22 cellular contexts compared by ENCODE assay signal in genomic region chr1:200724064-200724463, GRCh38. TPM values are rescaled to one million over a fixed set of nuclear protein-coding genes. Genes with fewer than 3 reads are reported as not detected.
A peak's percentile ranks its signal among the peaks of the same experiment; 100 is the strongest.
DNase-seq lines count a peak whose midpoint lies in the region; ATAC-seq, FAIRE-seq and TF ChIP-seq lines count a peak whose summit lies in the region.
"Had no signal": no experiment of that assay in that cellular context is flagged by ENCODE, and none has a peak within 500 bp of the region (broad histone marks: within the 10 kb centered on the region; RNA-seq: fewer than 3 reads in every experiment).

No MANE protein-coding gene starts in this region.

- no peaks in the 10 kb centered on the region for H3K9me3 Mint-ChIP-seq in activated CD4-positive, alpha-beta T cell treated with anti-CD3 and anti-CD28 coated beads, Interleukin-2, amount 10 ng/mL, durations not matched to agents 24 days and 14 days
- H3K9me3 Mint-ChIP-seq in endodermal cell: no peaks in the 10 kb centered on the region
- H3K9me3 Mint-ChIP-seq: IgD-negative memory B cell; nephron progenitor cell; stimulated activated naive CD8-positive, alpha-beta T cell treated with anti-CD3 and anti-CD28 coated beads, Interleukin-15, Interleukin-2, amounts not matched to agents 100 ng/mL and 50 ng/mL, for 24 hours had no signal

- H3K4me1 ChIP-seq in left lung: no peaks in the 10 kb centered on the region
- H3K4me1 ChIP-seq in ascending aorta: peaks cover 0 to 4% of the 10 kb centered on the region in 2 donors
- no peaks in the 10 kb centered on the region for H3K4me1 ChIP-seq in endodermal cell (ENCODE audit: control insufficient read depth, insufficient read depth, low read length)
- H3K4me1 ChIP-seq: BE2C, psoas muscle, upper lobe of left lung had no signal

- peak; percentile 37 for DNase-seq in activated CD4-positive, alpha-beta T cell treated with anti-CD3 and anti-CD28 coated beads, Interleukin-2, amount 10 ng/mL, durations not matched to agents 24 days and 14 days
- no peak for DNase-seq in activated CD4-positive, alpha-beta T cell treated with anti-CD3 and anti-CD28 coated beads for 4 hours
- DNase-seq in left lung: no peak
- DNase-seq in urothelium cell line (ENCODE audit: low spot score): peak; percentile 36
- DNase-seq in ascending aorta (ENCODE audit: low spot score in 2 of 2): no peak
- DNase-seq in NCI-H1436 (lab: John Stamatoyannopoulos, UW): no peak
- DNase-seq in endodermal cell: no peak
- DNase-seq: 8988T; activated CD4-positive, alpha-beta T cell treated with anti-CD3 and anti-CD28 coated beads, Interleukin-2, amount 50 U/mL, for 48 hours; activated gamma-delta T cell treated with Interleukin-2 at 50 U/mL for 16 hours; BE2C; EL; NCI-H69; nephron progenitor cell; psoas muscle; SHP77; small intestine; stimulated activated CD4-positive, alpha-beta T cell treated with anti-CD3 and anti-CD28 coated beads, Interleukin-2, amount 100 ng/mL, for 48 hours; upper lobe of left lung had no signal

- no peak for FAIRE-seq in urothelium cell line (lab: Jason Lieb, UNC)
- FAIRE-seq: small intestine had no signal

- ATAC-seq in SK-N-SH treated with all-trans-retinoic acid at 6 μM for 48 hours: peak; percentile 63
- peak; percentile 49 for ATAC-seq in left lung

- H3K9me3 ChIP-seq in left lung: no peaks in the 10 kb centered on the region
- H3K9me3 ChIP-seq in ascending aorta: no peaks in the 10 kb centered on the region
- H3K9me3 ChIP-seq in endodermal cell (ENCODE audit: control insufficient read depth, low read length): no peaks in the 10 kb centered on the region
- H3K9me3 ChIP-seq: BE2C, psoas muscle, upper lobe of left lung had no signal

- H3K27ac Mint-ChIP-seq in activated CD4-positive, alpha-beta T cell treated with anti-CD3 and anti-CD28 coated beads, Interleukin-2, amount 10 ng/mL, durations not matched to agents 24 days and 14 days: no peak overlapping the region
- no peak overlapping the region for H3K27ac Mint-ChIP-seq in endodermal cell
- H3K27ac Mint-ChIP-seq: IgD-negative memory B cell; nephron progenitor cell; stimulated activated naive CD8-positive, alpha-beta T cell treated with anti-CD3 and anti-CD28 coated beads, Interleukin-15, Interleukin-2, amounts not matched to agents 100 ng/mL and 50 ng/mL, for 24 hours had no signal

- no peak overlapping the region for H3K4me3 ChIP-seq in left lung
- H3K4me3 ChIP-seq in ascending aorta: no peak overlapping the region
- H3K4me3 ChIP-seq in endodermal cell (ENCODE audit: low read length): no peak overlapping the region
- H3K4me3 ChIP-seq: psoas muscle, upper lobe of left lung had no signal

- no peak for TF ChIP-seq CTCF in left lung (IDR thresholded peaks at IDR 0.05)
- TF ChIP-seq CTCF in ascending aorta (IDR thresholded peaks at IDR 0.05): no peak
- TF ChIP-seq CTCF in endodermal cell (conservative IDR thresholded peaks at IDR 0.05): no peak

- no peak overlapping the region for H3K9ac ChIP-seq in endodermal cell (ENCODE audit: extremely low read depth, low read length, poor library complexity, severe bottlenecking)

- peaks cover 21% of the 10 kb centered on the region for H3K27me3 Mint-ChIP-seq in activated CD4-positive, alpha-beta T cell treated with anti-CD3 and anti-CD28 coated beads, Interleukin-2, amount 10 ng/mL, durations not matched to agents 24 days and 14 days
- H3K27me3 Mint-ChIP-seq in endodermal cell (ENCODE audit: insufficient read depth): no peaks in the 10 kb centered on the region

- no peaks in the 10 kb centered on the region for H3K36me3 Mint-ChIP-seq in activated CD4-positive, alpha-beta T cell treated with anti-CD3 and anti-CD28 coated beads, Interleukin-2, amount 10 ng/mL, durations not matched to agents 24 days and 14 days (ENCODE audit: low read depth)
- no peaks in the 10 kb centered on the region for H3K36me3 Mint-ChIP-seq in endodermal cell (ENCODE audit: low read depth)
- H3K36me3 Mint-ChIP-seq: IgD-negative memory B cell had no signal

- no peaks in the 10 kb centered on the region for H3K4me1 Mint-ChIP-seq in activated CD4-positive, alpha-beta T cell treated with anti-CD3 and anti-CD28 coated beads, Interleukin-2, amount 10 ng/mL, durations not matched to agents 24 days and 14 days
- H3K4me1 Mint-ChIP-seq in endodermal cell: no peaks in the 10 kb centered on the region
- H3K4me1 Mint-ChIP-seq: IgD-negative memory B cell had no signal

- no peaks in the 10 kb centered on the region for H3K27me3 ChIP-seq in left lung
- no peaks in the 10 kb centered on the region for H3K27me3 ChIP-seq in ascending aorta
- H3K27me3 ChIP-seq in endodermal cell (ENCODE audit: control insufficient read depth, insufficient read depth, low read length, poor library complexity, severe bottlenecking): no peaks in the 10 kb centered on the region
- H3K27me3 ChIP-seq: BE2C, upper lobe of left lung had no signal

- intact Hi-C loops in activated CD4-positive, alpha-beta T cell treated with anti-CD3 and anti-CD28 coated beads, Interleukin-2, amount 10 ng/mL, durations not matched to agents 24 days and 14 days (cut with micrococcal nuclease): no loop called here
- intact Hi-C loops in left lung (cut with DNase I): no loop called here
- intact Hi-C loops in ascending aorta (cut with DNase I): no loop called here

- no peak overlapping the region for H3K4me3 Mint-ChIP-seq in activated CD4-positive, alpha-beta T cell treated with anti-CD3 and anti-CD28 coated beads, Interleukin-2, amount 10 ng/mL, durations not matched to agents 24 days and 14 days
- no peak overlapping the region for H3K4me3 Mint-ChIP-seq in endodermal cell
- H3K4me3 Mint-ChIP-seq: IgD-negative memory B cell; nephron progenitor cell; stimulated activated naive CD8-positive, alpha-beta T cell treated with anti-CD3 and anti-CD28 coated beads, Interleukin-15, Interleukin-2, amounts not matched to agents 100 ng/mL and 50 ng/mL, for 24 hours had no signal

- H3K36me3 ChIP-seq in left lung (no peaks in the 10 kb centered on the region), ascending aorta (no peaks in the 10 kb centered on the region), endodermal cell (ENCODE audit: control insufficient read depth, insufficient read depth, low read length) (no peaks in the 10 kb centered on the region)
- H3K36me3 ChIP-seq: BE2C, upper lobe of left lung had no signal

- no peak overlapping the region for H3K27ac ChIP-seq in left lung
- no peak overlapping the region for H3K27ac ChIP-seq in ascending aorta
- no peak overlapping the region for H3K27ac ChIP-seq in endodermal cell (ENCODE audit: low read depth, low read length)
- H3K27ac ChIP-seq: psoas muscle, upper lobe of left lung had no signal

TF ChIP-seq in SK-N-SH treated with all-trans-retinoic acid at 6 μM for 48 hours, 23 proteins besides CTCF, POLR2A, EP300 and RAD21:
- TF ChIP-seq OSR1 (CRISPR knock-in tag; IDR thresholded peaks at IDR 0.05) (0 out of 2 replicates have a peak, but pooled peaks have one; percentile 43), ZC3H10 (CRISPR knock-in tag; IDR thresholded peaks at IDR 0.05) (0 out of 2 replicates have a peak, but pooled peaks have one; percentile 54)
- TF ChIP-seq, protein P1, sequence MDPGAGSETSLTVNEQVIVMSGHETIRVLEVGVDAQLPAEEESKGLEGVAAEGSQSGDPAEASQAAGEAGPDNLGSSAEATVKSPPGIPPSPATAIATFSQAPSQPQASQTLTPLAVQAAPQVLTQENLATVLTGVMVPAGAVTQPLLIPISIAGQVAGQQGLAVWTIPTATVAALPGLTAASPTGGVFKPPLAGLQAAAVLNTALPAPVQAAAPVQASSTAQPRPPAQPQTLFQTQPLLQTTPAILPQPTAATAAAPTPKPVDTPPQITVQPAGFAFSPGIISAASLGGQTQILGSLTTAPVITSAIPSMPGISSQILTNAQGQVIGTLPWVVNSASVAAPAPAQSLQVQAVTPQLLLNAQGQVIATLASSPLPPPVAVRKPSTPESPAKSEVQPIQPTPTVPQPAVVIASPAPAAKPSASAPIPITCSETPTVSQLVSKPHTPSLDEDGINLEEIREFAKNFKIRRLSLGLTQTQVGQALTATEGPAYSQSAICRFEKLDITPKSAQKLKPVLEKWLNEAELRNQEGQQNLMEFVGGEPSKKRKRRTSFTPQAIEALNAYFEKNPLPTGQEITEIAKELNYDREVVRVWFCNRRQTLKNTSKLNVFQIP (CRISPR knock-in tag; IDR thresholded peaks at IDR 0.05; ENCODE audit: borderline replicate concordance, low read depth): no peak

RNA-seq across cellular contexts. Expression of gene CAMSAP2, which starts 14.6 kb away (rescaled TPM):
- 1.4 and 2.5 TPM in 2 replicates for total RNA-seq in activated CD4-positive, alpha-beta T cell treated with anti-CD3 and anti-CD28 coated beads, Interleukin-2, amount 10 ng/mL, durations not matched to agents 24 days and 14 days
- 10 to 100 TPM; 32.2 TPM for total RNA-seq in left lung
- 22.4 TPM for total RNA-seq in ascending aorta
- total RNA-seq in endodermal cell: 10 to 100 TPM; 22.1 to 22.2 TPM
- polyA plus RNA-seq in endodermal cell (2013, experiment 1 of 2): 24.6 TPM
- polyA plus RNA-seq in endodermal cell (2013, experiment 2 of 2): 25.5 TPM

RNA-seq across cellular contexts. Expression of gene DDX59, which starts 54.4 kb away (rescaled TPM):
- total RNA-seq in activated CD4-positive, alpha-beta T cell treated with anti-CD3 and anti-CD28 coated beads, Interleukin-2, amount 10 ng/mL, durations not matched to agents 24 days and 14 days: 14.0 and 14.3 TPM in 2 replicates
- total RNA-seq in left lung (10 to 100 TPM; 15.4 to 24.1 TPM), ascending aorta (7.6 TPM), endodermal cell (10 to 100 TPM; 22.1 to 23.9 TPM)
- 18.1 TPM for polyA plus RNA-seq in endodermal cell (2013, experiment 1 of 2)
- polyA plus RNA-seq in endodermal cell (2013, experiment 2 of 2): 20.1 TPM

Comparison
In these comparisons a context has a peak if more than half of its experiments do, and no peak if none do; other contexts are left out.
1. DNase-seq: peak in activated CD4-positive, alpha-beta T cell treated with anti-CD3 and anti-CD28 coated beads, Interleukin-2, amount 10 ng/mL, durations not matched to agents 24 days and 14 days (single experiment) and urothelium cell line (single experiment); none in activated CD4-positive, alpha-beta T cell treated with anti-CD3 and anti-CD28 coated beads for 4 hours (0 of 2), left lung (0 of 2), ascending aorta (0 of 2), NCI-H1436 (single experiment) and endodermal cell (single experiment).